ENCODE assay signal across 21 cellular contexts in the genomic region with DNA sequence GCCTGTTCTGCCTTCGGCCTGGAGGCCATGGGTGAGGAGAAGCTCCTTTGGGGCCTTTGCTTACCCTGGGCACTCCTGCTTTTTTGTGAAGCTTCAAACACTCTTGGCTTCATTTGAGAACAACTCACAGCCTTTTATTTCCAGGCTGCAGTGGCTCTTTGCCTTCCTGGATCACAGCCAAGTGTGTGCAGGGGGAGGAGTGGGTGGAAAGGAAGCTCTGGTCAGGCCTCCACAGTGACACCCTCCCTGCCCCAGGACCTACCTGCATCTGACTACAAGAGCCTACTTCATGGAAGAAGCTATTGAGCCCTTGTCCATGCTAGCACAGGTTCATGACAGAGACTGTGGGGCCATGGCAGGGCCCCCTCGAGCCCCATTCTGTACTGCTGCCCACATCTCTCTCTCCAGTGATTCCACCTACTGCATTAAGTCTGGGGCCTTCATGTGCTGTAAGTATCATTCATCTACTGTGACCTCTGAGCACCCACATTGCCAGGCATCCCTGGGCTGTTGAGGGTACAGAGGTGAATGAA. TPM values are rescaled to one million over a fixed set of nuclear protein-coding genes. Genes with fewer than 3 reads are reported as not detected.
A peak's percentile ranks its signal among the peaks of the same experiment; 100 is the strongest.
DNase-seq lines count a peak whose midpoint lies in the region; ATAC-seq, FAIRE-seq and TF ChIP-seq lines count a peak whose summit lies in the region.
"Had no signal": no experiment of that assay in that cellular context is flagged by ENCODE, and none has a peak within 500 bp of the region (broad histone marks: within the 10 kb centered on the region; RNA-seq: fewer than 3 reads in every experiment).

No MANE protein-coding gene starts in this region.

- no peak for FAIRE-seq in HepG2 (lab: Jason Lieb, UNC)
- FAIRE-seq: GM19239, islet of Langerhans had no signal

- DNase-seq in activated naive CD4-positive, alpha-beta T cell treated with anti-CD3 and anti-CD28 coated beads for 36 hours, result no peak
- DNase-seq in GM20000 (ENCODE audit: low spot score) (peak; percentile 4), putamen (ENCODE audit: low spot score) (peak; percentile 18), HepG2 (ENCODE audit: low spot score) (no peak), NCI-H2081 treated with DMSO at 0.1 percent for 48 hours (lab: John Stamatoyannopoulos, UW) (no peak), right lobe of liver (no peak)
- DNase-seq in activated naive CD8-positive, alpha-beta T cell treated with anti-CD3 and anti-CD28 coated beads, Interleukin-2, amount 10 ng/mL, durations not matched to agents 7 days and 5 days, result no peak
- DNase-seq: activated gamma-delta T cell; AML-193; effector memory CD4-positive, alpha-beta T cell; foreskin keratinocyte; NCI-H226; Peyer's patch; psoas muscle had no signal

- intact Hi-C loops in activated naive CD4-positive, alpha-beta T cell treated with anti-CD3 and anti-CD28 coated beads for 36 hours (cut with micrococcal nuclease), result no loop called here
- intact Hi-C loops in HepG2 (cut with micrococcal nuclease; ENCODE audit: unreplicated experiment) (no loop called here), right lobe of liver (cut with DNase I) (no loop called here)

- no peak overlapping the region for H3K4me2 ChIP-seq in HepG2 (ENCODE audit: low read depth, low read length)
- H3K4me2 ChIP-seq: KMS-11 had no signal

- H2AFZ ChIP-seq in HepG2 (ENCODE audit: low read length), result no peak overlapping the region

- no peaks in the 10 kb centered on the region for H3K36me3 Mint-ChIP-seq in activated naive CD4-positive, alpha-beta T cell treated with anti-CD3 and anti-CD28 coated beads, Interleukin-2, amount 50 U/mL, for 24 hours
- H3K36me3 Mint-ChIP-seq in activated naive CD4-positive, alpha-beta T cell treated with anti-CD3 and anti-CD28 coated beads for 36 hours (ENCODE audit: low read depth), result no peaks in the 10 kb centered on the region
- H3K36me3 Mint-ChIP-seq in activated naive CD8-positive, alpha-beta T cell treated with anti-CD3 and anti-CD28 coated beads, Interleukin-2, amount 10 ng/mL, durations not matched to agents 7 days and 5 days, result no peaks in the 10 kb centered on the region
- H3K36me3 Mint-ChIP-seq: stimulated activated effector memory CD8-positive, alpha-beta T cell treated with anti-CD3 and anti-CD28 coated beads, Interleukin-12 subunit alpha, Interleukin-12 subunit beta, amount 100 ng/mL, for 72 hours had no signal

- H3K36me3 ChIP-seq in HepG2 (replicated peaks in 1 of 2; ENCODE audit: control insufficient read depth in 1 of 2, insufficient read depth in 2 of 2, low read length in 2 of 2) (no peaks in the 10 kb centered on the region), right lobe of liver (no peaks in the 10 kb centered on the region)
- H3K36me3 ChIP-seq: breast epithelium, Peyer's patch had no signal

- no peak overlapping the region for H3K4me3 Mint-ChIP-seq in activated naive CD4-positive, alpha-beta T cell treated with anti-CD3 and anti-CD28 coated beads, Interleukin-2, amount 50 U/mL, for 24 hours
- no peak overlapping the region for H3K4me3 Mint-ChIP-seq in activated naive CD4-positive, alpha-beta T cell treated with anti-CD3 and anti-CD28 coated beads for 36 hours
- no peak overlapping the region for H3K4me3 Mint-ChIP-seq in activated naive CD8-positive, alpha-beta T cell treated with anti-CD3 and anti-CD28 coated beads, Interleukin-2, amount 10 ng/mL, durations not matched to agents 7 days and 5 days
- H3K4me3 Mint-ChIP-seq: stimulated activated effector memory CD8-positive, alpha-beta T cell treated with anti-CD3 and anti-CD28 coated beads, Interleukin-12 subunit alpha, Interleukin-12 subunit beta, amount 100 ng/mL, for 72 hours had no signal

- in situ Hi-C loops in HepG2 (cut with HindIII; ENCODE audit: extremely low pct_ligation_motif_present, low pct_unique_long_range_greater_than_20kb), result no loop called here

- no peak for TF ChIP-seq POLR2A in HepG2 (IDR thresholded peaks at IDR 0.05; ENCODE audit: insufficient read depth in 1 of 2, low read depth in 2 of 2, low read length in 2 of 2)
- no peak for TF ChIP-seq POLR2A in right lobe of liver (IDR thresholded peaks at IDR 0.05)

- peak overlapping the region; percentile 30 for H3K27ac Mint-ChIP-seq in activated naive CD4-positive, alpha-beta T cell treated with anti-CD3 and anti-CD28 coated beads, Interleukin-2, amount 50 U/mL, for 24 hours
- no peak overlapping the region for H3K27ac Mint-ChIP-seq in activated naive CD4-positive, alpha-beta T cell treated with anti-CD3 and anti-CD28 coated beads for 36 hours
- no peak overlapping the region for H3K27ac Mint-ChIP-seq in activated naive CD8-positive, alpha-beta T cell treated with anti-CD3 and anti-CD28 coated beads, Interleukin-2, amount 10 ng/mL, durations not matched to agents 7 days and 5 days
- H3K27ac Mint-ChIP-seq: stimulated activated effector memory CD8-positive, alpha-beta T cell treated with anti-CD3 and anti-CD28 coated beads, Interleukin-12 subunit alpha, Interleukin-12 subunit beta, amount 100 ng/mL, for 72 hours had no signal

- no peaks in the 10 kb centered on the region for H4K20me1 ChIP-seq in HepG2 (ENCODE audit: insufficient read depth, low read length)

- H3K9me3 Mint-ChIP-seq in activated naive CD4-positive, alpha-beta T cell treated with anti-CD3 and anti-CD28 coated beads, Interleukin-2, amount 50 U/mL, for 24 hours, result no peaks in the 10 kb centered on the region
- no peaks in the 10 kb centered on the region for H3K9me3 Mint-ChIP-seq in activated naive CD4-positive, alpha-beta T cell treated with anti-CD3 and anti-CD28 coated beads for 36 hours
- no peaks in the 10 kb centered on the region for H3K9me3 Mint-ChIP-seq in activated naive CD8-positive, alpha-beta T cell treated with anti-CD3 and anti-CD28 coated beads, Interleukin-2, amount 10 ng/mL, durations not matched to agents 7 days and 5 days
- H3K9me3 Mint-ChIP-seq: stimulated activated effector memory CD8-positive, alpha-beta T cell treated with anti-CD3 and anti-CD28 coated beads, Interleukin-12 subunit alpha, Interleukin-12 subunit beta, amount 100 ng/mL, for 72 hours had no signal

- POLR2A ChIA-PET in activated naive CD8-positive, alpha-beta T cell treated with anti-CD3 and anti-CD28 coated beads, Interleukin-2, amount 10 ng/mL, durations not matched to agents 7 days and 5 days (lab: Charles Lee), result no interaction called here
- POLR2A ChIA-PET in HepG2 (lab: Yijun Ruan, JAX), result no interaction called here

- peak; percentile 36 for ATAC-seq in activated naive CD8-positive, alpha-beta T cell treated with anti-CD3 and anti-CD28 coated beads, Interleukin-2, amount 10 ng/mL, durations not matched to agents 7 days and 5 days (ENCODE audit: low read depth)
- ATAC-seq in HepG2, result no peak
- no peak for ATAC-seq in right lobe of liver
- ATAC-seq: foreskin keratinocyte; psoas muscle; stimulated activated effector memory CD8-positive, alpha-beta T cell treated with anti-CD3 and anti-CD28 coated beads, Interleukin-12 subunit alpha, Interleukin-12 subunit beta, amount 100 ng/mL, for 72 hours had no signal

- H3K4me1 Mint-ChIP-seq in activated naive CD4-positive, alpha-beta T cell treated with anti-CD3 and anti-CD28 coated beads, Interleukin-2, amount 50 U/mL, for 24 hours, result peaks cover 12% of the 10 kb centered on the region
- H3K4me1 Mint-ChIP-seq in activated naive CD4-positive, alpha-beta T cell treated with anti-CD3 and anti-CD28 coated beads for 36 hours (ENCODE audit: low read depth), result no peaks in the 10 kb centered on the region
- peaks cover 7% of the 10 kb centered on the region for H3K4me1 Mint-ChIP-seq in activated naive CD8-positive, alpha-beta T cell treated with anti-CD3 and anti-CD28 coated beads, Interleukin-2, amount 10 ng/mL, durations not matched to agents 7 days and 5 days

- no peaks in the 10 kb centered on the region for H3K79me2 ChIP-seq in HepG2 (ENCODE audit: insufficient read depth, low read length)

- 0% methylated on average over 1 of the region's 2 CpGs for WGBS in HepG2 (ENCODE audit: low lambda C conversion rate)
- WGBS in right lobe of liver (ENCODE audit: insufficient coverage, low coverage, low lambda C conversion rate, missing lambda C conversion rate), result 23% methylated on average over 2 of the region's 2 CpGs

- no peak for TF ChIP-seq RAD21 in HepG2 (CRISPR knock-in tag; IDR thresholded peaks at IDR 0.05)

- no peak overlapping the region for H3K9ac ChIP-seq in HepG2 (ENCODE audit: insufficient read depth, low read depth, low read length)
- H3K9ac ChIP-seq: KMS-11 had no signal

- no peaks in the 10 kb centered on the region for H3K4me1 ChIP-seq in HepG2 (ENCODE audit: insufficient read depth, low read length)
- no peaks in the 10 kb centered on the region for H3K4me1 ChIP-seq in right lobe of liver
- H3K4me1 ChIP-seq: breast epithelium, foreskin keratinocyte, Peyer's patch, psoas muscle had no signal

- no peak overlapping the region for H3K27ac ChIP-seq in HepG2 (ENCODE audit: extremely low read length, insufficient read depth, low read length)
- no peak overlapping the region for H3K27ac ChIP-seq in right lobe of liver
- H3K27ac ChIP-seq: breast epithelium, foreskin keratinocyte, KMS-11, Peyer's patch, psoas muscle had no signal

- no peaks in the 10 kb centered on the region for H3K27me3 ChIP-seq in HepG2 (ENCODE audit: control insufficient read depth in 1 of 2, insufficient read depth in 2 of 2, low read length in 2 of 2)
- no peaks in the 10 kb centered on the region for H3K27me3 ChIP-seq in right lobe of liver
- H3K27me3 ChIP-seq: breast epithelium, foreskin keratinocyte, Peyer's patch had no signal

- CTCF ChIA-PET in activated naive CD4-positive, alpha-beta T cell treated with anti-CD3 and anti-CD28 coated beads for 36 hours (lab: Charles Lee), result no interaction called here
- CTCF ChIA-PET in HepG2 (lab: Yijun Ruan, JAX; ENCODE audit: low intra/inter-chr PET ratio, low total read pairs), result no interaction called here

- TF ChIP-seq EP300 in HepG2 (IDR thresholded peaks at IDR 0.05; ENCODE audit: low read depth in 2 of 2, low read length in 2 of 2) (no peak), HepG2 (CRISPR knock-in tag; IDR thresholded peaks at IDR 0.05; ENCODE audit: borderline replicate concordance) (no peak)

- no peaks in the 10 kb centered on the region for H3K27me3 Mint-ChIP-seq in activated naive CD4-positive, alpha-beta T cell treated with anti-CD3 and anti-CD28 coated beads, Interleukin-2, amount 50 U/mL, for 24 hours
- no peaks in the 10 kb centered on the region for H3K27me3 Mint-ChIP-seq in activated naive CD4-positive, alpha-beta T cell treated with anti-CD3 and anti-CD28 coated beads for 36 hours (ENCODE audit: low read depth)
- peaks cover 3% of the 10 kb centered on the region for H3K27me3 Mint-ChIP-seq in activated naive CD8-positive, alpha-beta T cell treated with anti-CD3 and anti-CD28 coated beads, Interleukin-2, amount 10 ng/mL, durations not matched to agents 7 days and 5 days

- no TSS peak for BruUV-seq in HepG2 (replicated peaks; lab: Mats Ljungman, UMichigan)

- H3K9me3 ChIP-seq in HepG2 (ENCODE audit: low read length), result no peaks in the 10 kb centered on the region
- H3K9me3 ChIP-seq in right lobe of liver, result no peaks in the 10 kb centered on the region
- H3K9me3 ChIP-seq: breast epithelium, Peyer's patch, psoas muscle had no signal

- TF ChIP-seq CTCF in GM20000 (IDR thresholded peaks at IDR 0.05; ENCODE audit: extremely low read depth, missing control alignments), result no peak
- no peak for TF ChIP-seq CTCF in HepG2 (CRISPR knock-in tag; IDR thresholded peaks at IDR 0.05)
- no peak for TF ChIP-seq CTCF in right lobe of liver (IDR thresholded peaks at IDR 0.05)

- H3K4me3 ChIP-seq in HepG2 (replicated peaks in 1 of 3; ENCODE audit: insufficient read depth in 1 of 3, low read depth in 2 of 3, low read length in 3 of 3), result no peak overlapping the region
- H3K4me3 ChIP-seq in right lobe of liver, result no peak overlapping the region
- H3K4me3 ChIP-seq: breast epithelium, Peyer's patch, psoas muscle had no signal

RNA-seq across cellular contexts. Expression of a gene that starts 52.3 kb away (rescaled TPM):
- not detected for total RNA-seq in activated naive CD4-positive, alpha-beta T cell treated with anti-CD3 and anti-CD28 coated beads for 36 hours
- not detected for total RNA-seq in activated naive CD8-positive, alpha-beta T cell treated with anti-CD3 and anti-CD28 coated beads, Interleukin-2, amount 10 ng/mL, durations not matched to agents 7 days and 5 days
- total RNA-seq in HepG2 (2016; rRNA removed; fragmentation: Illumina TruSeq; extraction: Trizol) (not detected in 2 replicates), right lobe of liver (not detected)
- total RNA-seq in HepG2 (2016; cell fraction: cytosol; rRNA removed; fragmentation: Illumina TruSeq; extraction: Trizol; ENCODE audit: low read depth), result not detected in 2 replicates
- total RNA-seq in HepG2 (2016; cell fraction: insoluble cytoplasmic fraction; rRNA removed; fragmentation: Illumina TruSeq; extraction: Trizol), result not detected in 2 replicates
- total RNA-seq in HepG2 (2016; cell fraction: membrane; rRNA removed; fragmentation: Illumina TruSeq; extraction: Trizol), result not detected in 2 replicates
- not detected in 2 replicates for total RNA-seq in HepG2 (2016; cell fraction: nucleus; rRNA removed; fragmentation: Illumina TruSeq; extraction: Trizol)
- not detected in 2 replicates for polyA plus RNA-seq in HepG2 (2011; rRNA removed)
- not detected in 2 replicates for polyA plus RNA-seq in HepG2 (2011; cell fraction: cytosol; rRNA removed)
- polyA plus RNA-seq in HepG2 (2011; cell fraction: nucleus; rRNA removed), result not detected in 2 replicates
- polyA plus RNA-seq in HepG2 (2012), result not detected in 2 replicates
- not detected in 2 replicates for polyA plus RNA-seq in HepG2 (2016; cell fraction: cytosol; fragmentation: Illumina TruSeq; extraction: Trizol; ENCODE audit: low read depth)
- not detected in 2 replicates for polyA plus RNA-seq in HepG2 (2016; cell fraction: insoluble cytoplasmic fraction; fragmentation: Illumina TruSeq; extraction: Trizol; ENCODE audit: low read depth)
- polyA plus RNA-seq in HepG2 (2016; cell fraction: membrane; fragmentation: Illumina TruSeq; extraction: Trizol; ENCODE audit: low read depth), result not detected in 2 replicates
- polyA plus RNA-seq in HepG2 (2016; cell fraction: nucleus; fragmentation: Illumina TruSeq; extraction: Trizol; ENCODE audit: insufficient read depth, low read depth), result not detected in 2 replicates
- polyA minus RNA-seq in HepG2 (2011; rRNA and poly(A)+ RNA removed; ENCODE audit: low replicate concordance), result not detected in 2 replicates
- polyA minus RNA-seq in HepG2 (2011; cell fraction: cytosol; rRNA and poly(A)+ RNA removed), result not detected in 2 replicates
- polyA minus RNA-seq in HepG2 (2011; cell fraction: nucleus; rRNA and poly(A)+ RNA removed), result not detected in 2 replicates
- total RNA-seq: breast epithelium, foreskin keratinocyte, G401, Peyer's patch, psoas muscle had no signal
- polyA plus RNA-seq: foreskin keratinocyte, psoas muscle had no signal

Comparison
In these comparisons a context has a peak if more than half of its experiments do, and no peak if none do; other contexts are left out.
1. DNase-seq: peak in GM20000 (single experiment) and putamen (single experiment); none in activated naive CD4-positive, alpha-beta T cell treated with anti-CD3 and anti-CD28 coated beads for 36 hours (single experiment), activated naive CD8-positive, alpha-beta T cell treated with anti-CD3 and anti-CD28 coated beads, Interleukin-2, amount 10 ng/mL, durations not matched to agents 7 days and 5 days (single experiment), HepG2 (single experiment), NCI-H2081 treated with DMSO at 0.1 percent for 48 hours (single experiment) and right lobe of liver (0 of 3).